Comparison of ENCODE assay signal across 8 cellular contexts in the genomic region with DNA sequence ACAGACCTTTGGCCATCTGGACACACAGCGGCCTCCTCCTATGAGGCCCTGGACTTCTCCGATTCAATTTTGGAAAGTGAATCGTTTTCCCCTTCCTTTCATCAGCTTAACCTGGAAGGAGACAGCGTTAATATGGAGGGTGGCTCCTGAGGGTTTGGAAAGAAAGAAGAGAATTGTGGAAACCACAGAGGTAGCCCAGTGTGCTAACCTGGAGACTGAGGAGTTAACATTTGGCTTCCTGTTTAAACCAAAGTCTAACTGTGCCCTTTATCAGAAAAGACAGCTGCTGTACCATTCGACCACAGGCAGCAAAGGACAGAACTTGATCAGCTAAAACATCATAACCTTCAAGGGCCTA. TPM values are rescaled to one million over a fixed set of nuclear protein-coding genes. Genes with fewer than 3 reads are reported as not detected.
DNase-seq lines count a peak whose midpoint lies in the region; ATAC-seq, FAIRE-seq and TF ChIP-seq lines count a peak whose summit lies in the region.

No MANE protein-coding gene starts in this region.

- POLR2A ChIA-PET in K562 (lab: Yijun Ruan, JAX): interaction anchor here (0.9 to 1.0 kb wide), 2 partner anchors 20 to 78 kb away, joined by 3 read pairs; no protein-coding TSS in a partner anchor

- H3K9me3 ChIP-seq in K562 (replicated peaks; ENCODE audit: control insufficient read depth, insufficient read depth, low read depth, low read length): no peaks in the 10 kb centered on the region

- no peaks in the 10 kb centered on the region for H3K79me2 ChIP-seq in K562 (ENCODE audit: control insufficient read depth, insufficient read depth, low read length)

- TF ChIP-seq EP300 in K562 (IDR thresholded peaks at IDR 0.05; ENCODE audit: low read length): 0 out of 2 replicates have a peak, but pooled peaks have one; percentile 9

- H2AFZ ChIP-seq in K562 (ENCODE audit: low read depth, low read length): peak overlapping the region; percentile 93

- no TSS peak for BruUV-seq in K562 (replicated peaks; lab: Mats Ljungman, UMichigan)

- H3K9ac ChIP-seq in K562 (ENCODE audit: insufficient read depth in 1 of 2, low read depth in 2 of 2, low read length in 2 of 2): peak overlapping the region; percentile 64 to 93

- intact Hi-C loops in K562 (cut with micrococcal nuclease): loop anchor here (5.0 to 10.0 kb wide), 2 partner anchors 84 to 191 kb away; partner anchors contain the start of genes GKAP1 and UBQLN1
- intact Hi-C loops in left colon (cut with DNase I, micrococcal nuclease): no loop called here

- peaks cover 11 to 14% of the 10 kb centered on the region in 2 experiments; a peak in 3 of 5 replicates for H3K4me1 ChIP-seq in K562 (replicated peaks in 1 of 2; ENCODE audit: control insufficient read depth in 2 of 2, insufficient read depth in 2 of 2, low read length in 2 of 2)

- no peak for TF ChIP-seq RAD21 in K562 (CRISPR knock-in tag; conservative IDR thresholded peaks at IDR 0.05 in 1 of 2, IDR thresholded peaks at IDR 0.05 in 1 of 2)

- peak; percentile 80 for FAIRE-seq in K562 (lab: Jason Lieb, UNC)

- ATAC-seq in GM21619 (IDR thresholded peaks at IDR 0.05; ENCODE audit: unreplicated experiment): peak; percentile 31
- ATAC-seq in K562: peak; percentile 62
- peak; percentile 51 for ATAC-seq in left colon

- no peaks in the 10 kb centered on the region for H3K27me3 ChIP-seq in K562 (ENCODE audit: control insufficient read depth in 2 of 2, insufficient read depth in 2 of 2, low read length in 2 of 2)

- DNase-seq in GM10266 (ENCODE audit: extremely low spot score) (peak; percentile 32), KG1 (lab: John Stamatoyannopoulos, UW) (peak; percentile 74), K562 (ENCODE audit: extremely low read depth in 1 of 4, low spot score in 3 of 4) (peak in 2 of 4 experiments; percentile 34 to 56), left colon (no peak), NCI-H1436 (lab: John Stamatoyannopoulos, UW) (no peak)
- no peak for DNase-seq in activated CD4-positive, CD25-positive, alpha-beta regulatory T cell treated with anti-CD3 and anti-CD28 coated beads, Interleukin-2, amount 50 U/mL, for 72 hours

- no peaks in the 10 kb centered on the region for H4K20me1 ChIP-seq in K562 (replicated peaks; ENCODE audit: control insufficient read depth, insufficient read depth, low read length)

- H3K4me2 ChIP-seq in K562 (ENCODE audit: insufficient read depth, low read length): peak overlapping the region; percentile 69

- H3K27ac ChIP-seq in K562 (ENCODE audit: extremely low read depth, low read depth, low read length) (peak overlapping the region; percentile 72), temporal lobe (ENCODE audit: low read depth, low read length) (peak overlapping the region; percentile 53)

- peaks cover 3% of the 10 kb centered on the region; the same call in 1 of the 3 replicates for H3K36me3 ChIP-seq in K562 (ENCODE audit: control insufficient read depth, insufficient read depth, low read length)

- CTCF ChIA-PET in K562 (lab: Yijun Ruan, JAX; ENCODE audit: low intra/inter-chr PET ratio): no interaction called here

- 2% methylated on average over 5 of the region's 5 CpGs for WGBS in K562 (ENCODE audit: insufficient coverage, low coverage, missing lambda C conversion rate)

- H3K9me1 ChIP-seq in K562 (ENCODE audit: control insufficient read depth, insufficient read depth, low read length): no peaks in the 10 kb centered on the region

- no peak for TF ChIP-seq POLR2A in K562 (conservative IDR thresholded peaks at IDR 0.05)

- TF ChIP-seq CTCF in GM10266 (IDR thresholded peaks at IDR 0.05; ENCODE audit: control insufficient read depth, insufficient read depth, low read depth, missing control alignments): no peak
- no peak for TF ChIP-seq CTCF in K562 (IDR thresholded peaks at IDR 0.05 in 2 of 3, conservative IDR thresholded peaks at IDR 0.05 in 1 of 3; ENCODE audit: insufficient read depth in 2 of 3, low read depth in 1 of 3, low read length in 3 of 3)

- H3K4me3 ChIP-seq in K562: peak overlapping the region; percentile 65

- in situ Hi-C loops in K562 (cut with MboI): loop anchor here (25.0 kb wide), 1 partner anchor 289 kb away; the partner anchor contains the start of gene KIF27

TF ChIP-seq in K562, 482 proteins besides CTCF, POLR2A, EP300 and RAD21 (continues in another document):
- TF ChIP-seq, protein P1, sequence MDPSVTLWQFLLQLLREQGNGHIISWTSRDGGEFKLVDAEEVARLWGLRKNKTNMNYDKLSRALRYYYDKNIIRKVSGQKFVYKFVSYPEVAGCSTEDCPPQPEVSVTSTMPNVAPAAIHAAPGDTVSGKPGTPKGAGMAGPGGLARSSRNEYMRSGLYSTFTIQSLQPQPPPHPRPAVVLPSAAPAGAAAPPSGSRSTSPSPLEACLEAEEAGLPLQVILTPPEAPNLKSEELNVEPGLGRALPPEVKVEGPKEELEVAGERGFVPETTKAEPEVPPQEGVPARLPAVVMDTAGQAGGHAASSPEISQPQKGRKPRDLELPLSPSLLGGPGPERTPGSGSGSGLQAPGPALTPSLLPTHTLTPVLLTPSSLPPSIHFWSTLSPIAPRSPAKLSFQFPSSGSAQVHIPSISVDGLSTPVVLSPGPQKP (CRISPR knock-in tag; IDR thresholded peaks at IDR 0.05): no peak
- TF ChIP-seq, protein P2, sequence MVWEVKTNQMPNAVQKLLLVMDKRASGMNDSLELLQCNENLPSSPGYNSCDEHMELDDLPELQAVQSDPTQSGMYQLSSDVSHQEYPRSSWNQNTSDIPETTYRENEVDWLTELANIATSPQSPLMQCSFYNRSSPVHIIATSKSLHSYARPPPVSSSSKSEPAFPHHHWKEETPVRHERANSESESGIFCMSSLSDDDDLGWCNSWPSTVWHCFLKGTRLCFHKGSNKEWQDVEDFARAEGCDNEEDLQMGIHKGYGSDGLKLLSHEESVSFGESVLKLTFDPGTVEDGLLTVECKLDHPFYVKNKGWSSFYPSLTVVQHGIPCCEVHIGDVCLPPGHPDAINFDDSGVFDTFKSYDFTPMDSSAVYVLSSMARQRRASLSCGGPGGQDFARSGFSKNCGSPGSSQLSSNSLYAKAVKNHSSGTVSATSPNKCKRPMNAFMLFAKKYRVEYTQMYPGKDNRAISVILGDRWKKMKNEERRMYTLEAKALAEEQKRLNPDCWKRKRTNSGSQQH (CRISPR knock-in tag; IDR thresholded peaks at IDR 0.05): no peak
- TF ChIP-seq ZSCAN32 (CRISPR knock-in tag; IDR thresholded peaks at IDR 0.05) (no peak), CHD1 (IDR thresholded peaks at IDR 0.05; ENCODE audit: low read length) (no peak), BDP1 (IDR thresholded peaks at IDR 0.05; ENCODE audit: insufficient read depth, insufficient read length) (no peak), ZNF175 (CRISPR knock-in tag; IDR thresholded peaks at IDR 0.05; ENCODE audit: low read depth) (no peak), POLR2H (tag; IDR thresholded peaks at IDR 0.05; ENCODE audit: low read depth) (0 out of 2 replicates have a peak, but pooled peaks have one; percentile 21), ZNF384 (IDR thresholded peaks at IDR 0.05; ENCODE audit: low read depth, low read length) (no peak), CREB1 (IDR thresholded peaks at IDR 0.05) (no peak), CREB1 (CRISPR knock-in tag; IDR thresholded peaks at IDR 0.05) (no peak), ZNF408 (CRISPR knock-in tag; IDR thresholded peaks at IDR 0.05; ENCODE audit: low read depth) (no peak), ZNF830 (CRISPR knock-in tag; IDR thresholded peaks at IDR 0.05) (no peak)
- TF ChIP-seq, protein P3, sequence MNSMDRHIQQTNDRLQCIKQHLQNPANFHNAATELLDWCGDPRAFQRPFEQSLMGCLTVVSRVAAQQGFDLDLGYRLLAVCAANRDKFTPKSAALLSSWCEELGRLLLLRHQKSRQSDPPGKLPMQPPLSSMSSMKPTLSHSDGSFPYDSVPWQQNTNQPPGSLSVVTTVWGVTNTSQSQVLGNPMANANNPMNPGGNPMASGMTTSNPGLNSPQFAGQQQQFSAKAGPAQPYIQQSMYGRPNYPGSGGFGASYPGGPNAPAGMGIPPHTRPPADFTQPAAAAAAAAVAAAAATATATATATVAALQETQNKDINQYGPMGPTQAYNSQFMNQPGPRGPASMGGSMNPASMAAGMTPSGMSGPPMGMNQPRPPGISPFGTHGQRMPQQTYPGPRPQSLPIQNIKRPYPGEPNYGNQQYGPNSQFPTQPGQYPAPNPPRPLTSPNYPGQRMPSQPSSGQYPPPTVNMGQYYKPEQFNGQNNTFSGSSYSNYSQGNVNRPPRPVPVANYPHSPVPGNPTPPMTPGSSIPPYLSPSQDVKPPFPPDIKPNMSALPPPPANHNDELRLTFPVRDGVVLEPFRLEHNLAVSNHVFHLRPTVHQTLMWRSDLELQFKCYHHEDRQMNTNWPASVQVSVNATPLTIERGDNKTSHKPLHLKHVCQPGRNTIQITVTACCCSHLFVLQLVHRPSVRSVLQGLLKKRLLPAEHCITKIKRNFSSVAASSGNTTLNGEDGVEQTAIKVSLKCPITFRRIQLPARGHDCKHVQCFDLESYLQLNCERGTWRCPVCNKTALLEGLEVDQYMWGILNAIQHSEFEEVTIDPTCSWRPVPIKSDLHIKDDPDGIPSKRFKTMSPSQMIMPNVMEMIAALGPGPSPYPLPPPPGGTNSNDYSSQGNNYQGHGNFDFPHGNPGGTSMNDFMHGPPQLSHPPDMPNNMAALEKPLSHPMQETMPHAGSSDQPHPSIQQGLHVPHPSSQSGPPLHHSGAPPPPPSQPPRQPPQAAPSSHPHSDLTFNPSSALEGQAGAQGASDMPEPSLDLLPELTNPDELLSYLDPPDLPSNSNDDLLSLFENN (IDR thresholded peaks at IDR 0.05; ENCODE audit: low read depth in 2 of 2, low read length in 2 of 2): no peak

RNA-seq across cellular contexts. Expression of gene IDNK, which starts 0.7 kb away (rescaled TPM):
- total RNA-seq in K562 (2011; cell fraction: chromatin; rRNA removed; ENCODE audit: low replicate concordance): 0.53 and 0.86 TPM in 2 replicates
- total RNA-seq in K562 (2011; cell fraction: nucleolus; rRNA removed): 0.66 and 0.83 TPM in 2 replicates
- 1.3 TPM in 2 replicates for total RNA-seq in K562 (2011; cell fraction: nucleoplasm; rRNA removed)
- total RNA-seq in K562 (2014; rRNA removed): 0.41 and 0.57 TPM in 2 replicates
- total RNA-seq in K562 (2014; rRNA removed; fragmentation: Illumina TruSeq; extraction: Trizol): 0.19 and 0.69 TPM in 2 replicates
- total RNA-seq in K562 (2015; rRNA removed; fragmentation: Illumina TruSeq; extraction: Trizol): 0.43 and 0.57 TPM in 2 replicates
- 0.55 and 0.63 TPM in 2 replicates for total RNA-seq in K562 (2021)
- 0.49 and 1.1 TPM in 2 replicates for polyA plus RNA-seq in K562 (2011; rRNA removed)
- polyA plus RNA-seq in K562 (2011; cell fraction: cytosol; rRNA removed): 0.12 and 0.34 TPM in 2 replicates
- 0.38 and 0.53 TPM in 2 replicates for polyA plus RNA-seq in K562 (2011; cell fraction: nucleus; rRNA removed)
- polyA plus RNA-seq in K562 (2012): 0.92 and 1.7 TPM in 2 replicates
- 0.78 and 0.80 TPM in 2 replicates for polyA plus RNA-seq in K562 (2014; fragmentation: Illumina TruSeq; extraction: Trizol)
- under 1 TPM; 0.50 to 0.62 TPM for polyA plus RNA-seq in K562 (2014; fragmentation: Nextera tagmentation; extraction: Ambion mirVana)
- polyA plus RNA-seq in K562 (2014; rRNA removed): 0.46 and 0.50 TPM in 2 replicates
- polyA minus RNA-seq in K562 (2011; rRNA and poly(A)+ RNA removed): 0.18 and 0.35 TPM in 2 replicates
- not detected in 2 replicates for polyA minus RNA-seq in K562 (2011; cell fraction: cytosol; rRNA and poly(A)+ RNA removed)
- 0.78 and 0.81 TPM in 2 replicates for polyA minus RNA-seq in K562 (2011; cell fraction: nucleus; rRNA and poly(A)+ RNA removed)
- total RNA-seq in left colon: 10 to 100 TPM in 1 of 2 donors, 1 to 10 TPM in 1; 7.2 to 13.4 TPM
- total RNA-seq in temporal lobe: 3.7 TPM

Comparison
In these comparisons a context has a peak if more than half of its experiments do, and no peak if none do; other contexts are left out.
1. DNase-seq: peak in GM10266 (single experiment) and KG1 (single experiment); none in left colon (0 of 2), NCI-H1436 (single experiment) and activated CD4-positive, CD25-positive, alpha-beta regulatory T cell treated with anti-CD3 and anti-CD28 coated beads, Interleukin-2, amount 50 U/mL, for 72 hours (single experiment).
2. Peak in every context shown above with its lines, with median percentiles within 50 percentile points of each other: ATAC-seq.